25 cellular contexts compared by ENCODE assay signal in genomic region chr7:100160067-100160466, GRCh38. TPM values are rescaled to one million over a fixed set of nuclear protein-coding genes. Genes with fewer than 3 reads are reported as not detected.
A peak's percentile ranks its signal among the peaks of the same experiment; 100 is the strongest.
DNase-seq lines count a peak whose midpoint lies in the region; ATAC-seq and TF ChIP-seq lines count a peak whose summit lies in the region.
"Had no signal": no experiment of that assay in that cellular context is flagged by ENCODE, and none has a peak within 500 bp of the region (broad histone marks: within the 10 kb centered on the region; RNA-seq: fewer than 3 reads in every experiment).

No MANE protein-coding gene starts in this region.

- H3K4me1 ChIP-seq in osteoblast (ENCODE audit: insufficient read depth, low read length), result peaks cover 17% of the 10 kb centered on the region

- H3K4me3 ChIP-seq in osteoblast (ENCODE audit: insufficient read depth, low read length), result no peak overlapping the region
- H3K4me3 ChIP-seq: coronary artery, gastroesophageal sphincter, SJSA1 had no signal

- H3K36me3 ChIP-seq in osteoblast (ENCODE audit: insufficient read depth, low read length), result peaks cover 21% of the 10 kb centered on the region

- H3K9me3 Mint-ChIP-seq in activated T-cell treated with anti-CD3 and anti-CD28 coated beads, Interleukin-2, amount 50 U/mL, for 24 hours, result no peaks in the 10 kb centered on the region
- no peaks in the 10 kb centered on the region for H3K9me3 Mint-ChIP-seq in immature natural killer cell
- H3K9me3 Mint-ChIP-seq: H9; T-helper 1 cell treated with Interleukin-12 subunit alpha and Interleukin-12 subunit beta and Interleukin-4 antibody, amounts not matched to agents 30 μg/mL and 1 μg/mL, for 36 hours had no signal

- no peaks in the 10 kb centered on the region for H3K9me3 ChIP-seq in osteoblast (ENCODE audit: low read depth, low read length)
- H3K9me3 ChIP-seq: Caco-2, gastroesophageal sphincter, SJSA1 had no signal

- no peak for DNase-seq in activated T-cell treated with anti-CD3 and anti-CD28 coated beads, Interleukin-2, amount 50 U/mL, for 24 hours
- DNase-seq in activated T-cell treated with anti-CD3 and anti-CD28 coated beads for 4 hours, result no peak
- no peak for DNase-seq in RWPE1 (ENCODE audit: low spot score)
- no peak for DNase-seq in immature natural killer cell
- peak; percentile 35 for DNase-seq in osteoblast (ENCODE audit: insufficient read length, low spot score, missing footprints)
- DNase-seq in GM19240 (ENCODE audit: insufficient read length, low spot score), result no peak
- no peak for DNase-seq in amygdala (lab: John Stamatoyannopoulos, UW)
- DNase-seq: activated CD4-positive, alpha-beta T cell treated with anti-CD3 and anti-CD28 coated beads for 4 hours; AML-193; Caco-2; DMS79 treated with DMSO at 0.1 percent for 48 hours; H9; islet precursor cell; NCI-H1105; NCI-H2029 treated with DMSO at 0.1 percent for 48 hours; NCI-H226; nucleus accumbens; small intestine; stimulated activated CD4-positive, alpha-beta T cell treated with anti-CD3 and anti-CD28 coated beads, Interleukin-2, amount 100 ng/mL, for 24 hours; substantia nigra had no signal

- peaks cover 20% of the 10 kb centered on the region for H4K20me1 ChIP-seq in osteoblast (ENCODE audit: insufficient read depth, low read length)

- ATAC-seq in GM21717 (IDR thresholded peaks at IDR 0.05; ENCODE audit: unreplicated experiment), result no peak
- ATAC-seq: gastroesophageal sphincter had no signal

- CTCF ChIA-PET in RWPE1 (lab: Yijun Ruan, JAX), result no interaction called here

- TF ChIP-seq CTCF in RWPE1 (conservative IDR thresholded peaks at IDR 0.05; ENCODE audit: low read depth) (no peak), osteoblast (IDR thresholded peaks at IDR 0.05; ENCODE audit: extremely low read depth, low read depth, low read length) (no peak)

- H3K36me3 Mint-ChIP-seq in activated T-cell treated with anti-CD3 and anti-CD28 coated beads, Interleukin-2, amount 50 U/mL, for 24 hours (ENCODE audit: low read depth), result peaks cover 32% of the 10 kb centered on the region
- peaks cover 0 to 4% (median 0%) of the 10 kb centered on the region in 3 donors for H3K36me3 Mint-ChIP-seq in immature natural killer cell

- POLR2A ChIA-PET in RWPE1 (lab: Yijun Ruan, JAX; ENCODE audit: low non-redundant PET), result interaction anchor here (0.5 kb wide), 1 partner anchor 269 kb away, joined by 3 read pairs; the partner anchor contains the start of gene ZCWPW1

- H3K79me2 ChIP-seq in osteoblast (ENCODE audit: insufficient read depth, low read length), result peaks cover 27% of the 10 kb centered on the region

- peaks cover 57% of the 10 kb centered on the region for H3K4me1 Mint-ChIP-seq in activated T-cell treated with anti-CD3 and anti-CD28 coated beads, Interleukin-2, amount 50 U/mL, for 24 hours (ENCODE audit: low read depth)
- H3K4me1 Mint-ChIP-seq in immature natural killer cell, result peaks cover 28 to 29% of the 10 kb centered on the region in 2 donors

- peak overlapping the region; percentile 31 for H3K27ac Mint-ChIP-seq in activated T-cell treated with anti-CD3 and anti-CD28 coated beads, Interleukin-2, amount 50 U/mL, for 24 hours
- H3K27ac Mint-ChIP-seq in immature natural killer cell, result no peak overlapping the region
- H3K27ac Mint-ChIP-seq: T-helper 1 cell treated with Interleukin-12 subunit alpha and Interleukin-12 subunit beta and Interleukin-4 antibody, amounts not matched to agents 30 μg/mL and 1 μg/mL, for 36 hours had no signal

- H2AFZ ChIP-seq in osteoblast (ENCODE audit: low read length), result no peak overlapping the region

- peak overlapping the region; percentile 82 for H3K4me3 Mint-ChIP-seq in activated T-cell treated with anti-CD3 and anti-CD28 coated beads, Interleukin-2, amount 50 U/mL, for 24 hours
- peak overlapping the region in 3 of 5 donors; percentile 7 to 83 (median 78) for H3K4me3 Mint-ChIP-seq in immature natural killer cell

- no peaks in the 10 kb centered on the region for H3K27me3 Mint-ChIP-seq in activated T-cell treated with anti-CD3 and anti-CD28 coated beads, Interleukin-2, amount 50 U/mL, for 24 hours
- H3K27me3 Mint-ChIP-seq in immature natural killer cell (ENCODE audit: low read depth in 3 of 3), result peaks cover 0 to 12% (median 9%) of the 10 kb centered on the region in 3 donors

- H3K4me2 ChIP-seq in osteoblast (ENCODE audit: insufficient read depth, low read length), result no peak overlapping the region

- peak overlapping the region; percentile 93 for H3K27ac ChIP-seq in RWPE1
- H3K27ac ChIP-seq in osteoblast (ENCODE audit: low read depth, low read length), result no peak overlapping the region
- H3K27ac ChIP-seq: coronary artery, gastroesophageal sphincter, SJSA1 had no signal

- no peaks in the 10 kb centered on the region for H3K27me3 ChIP-seq in osteoblast (ENCODE audit: insufficient read depth, low read length)
- H3K27me3 ChIP-seq: gastroesophageal sphincter, SJSA1 had no signal

RNA-seq across cellular contexts. Expression of gene TRAPPC14, which starts 1.5 kb away (rescaled TPM):
- polyA plus RNA-seq in immature natural killer cell, result 1 to 10 TPM in 2 of 3 donors, under 1 TPM in 1; 0.71 to 2.9 (median 1.8) TPM
- 7.1 and 8.0 TPM in 2 replicates for total RNA-seq in osteoblast

RNA-seq across cellular contexts. Expression of gene GAL3ST4, which starts 8.3 kb away (rescaled TPM):
- under 1 TPM in 1 of 3 donors, not detected in 2; 0.08 TPM for polyA plus RNA-seq in immature natural killer cell
- 1.1 and 2.7 TPM in 2 replicates for total RNA-seq in osteoblast

RNA-seq across cellular contexts. Expression of gene LAMTOR4, which starts 11.3 kb away (rescaled TPM):
- polyA plus RNA-seq in immature natural killer cell, result 100 to 1,000 TPM; 408 to 587 (median 569) TPM
- total RNA-seq in osteoblast, result 63.7 and 70.7 TPM in 2 replicates

RNA-seq across cellular contexts. Expression of gene GPC2, which starts 17.1 kb away (rescaled TPM):
- not detected for polyA plus RNA-seq in immature natural killer cell
- 1.4 and 1.8 TPM in 2 replicates for total RNA-seq in osteoblast

RNA-seq across cellular contexts. Expression of gene STAG3, which starts 17.7 kb away (rescaled TPM):
- polyA plus RNA-seq in immature natural killer cell, result 1 to 10 TPM in 1 of 3 donors, under 1 TPM in 2; 0.50 to 2.8 (median 0.72) TPM
- 0.59 and 1.4 TPM in 2 replicates for total RNA-seq in osteoblast
